In the genomic region with DNA sequence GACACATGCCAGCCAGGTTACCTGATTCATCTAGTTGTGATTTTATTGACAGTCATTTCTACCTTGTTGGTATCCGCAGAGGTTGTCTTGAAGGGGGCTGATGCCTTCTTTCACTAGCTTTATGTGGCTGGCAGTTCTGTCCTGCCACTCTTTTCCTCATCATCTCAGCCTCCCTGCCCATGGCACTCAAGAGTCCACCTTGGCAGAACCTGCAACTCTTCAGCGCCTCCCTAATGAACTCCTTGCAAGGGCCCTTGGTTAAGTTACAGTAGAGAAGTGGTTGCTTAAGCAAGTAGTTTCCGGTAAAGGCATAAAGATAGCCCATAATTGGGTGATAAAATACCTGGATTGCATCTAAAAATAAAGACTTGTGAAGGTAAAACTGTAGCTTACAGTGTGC, we compare ENCODE assay signal across 19 cellular contexts.
"Had no signal": no experiment of that assay in that cellular context is flagged by ENCODE, and none has a peak within 500 bp of the region (broad histone marks: within the 10 kb centered on the region; RNA-seq: fewer than 3 reads in every experiment).

No MANE protein-coding gene starts in this region.

- H3K27ac ChIP-seq: coronary artery, esophagus muscularis mucosa, foreskin keratinocyte, gastroesophageal sphincter, heart left ventricle, hepatocyte had no signal

- H3K36me3 ChIP-seq: esophagus muscularis mucosa, gastroesophageal sphincter, heart left ventricle had no signal

- H3K4me3 ChIP-seq: coronary artery, esophagus muscularis mucosa, gastroesophageal sphincter, heart left ventricle, hepatocyte, mucosa of descending colon had no signal

- ATAC-seq: foreskin keratinocyte, gastroesophageal sphincter, heart left ventricle, left colon, left lobe of liver, left ventricle myocardium superior, mucosa of descending colon had no signal

- DNase-seq: dermis blood vessel endothelial cell; effector CD8-positive, alpha-beta T cell; foreskin keratinocyte; heart left ventricle; hypothalamus; immature natural killer cell; islet precursor cell; kidney; kidney glomerular epithelial cell; left colon; left ventricle myocardium superior; mesenchymal stem cell; mucosa of descending colon; naive B cell had no signal

- H3K27me3 ChIP-seq: esophagus muscularis mucosa, foreskin keratinocyte, gastroesophageal sphincter, heart left ventricle, hepatocyte had no signal

- H3K4me1 ChIP-seq: esophagus muscularis mucosa, foreskin keratinocyte, gastroesophageal sphincter had no signal

- H3K9me3 ChIP-seq: esophagus muscularis mucosa, gastroesophageal sphincter, heart left ventricle, mucosa of descending colon had no signal
